In genomic region chr5:178460598-178461425, GRCh38 we compare ENCODE assay signal across 8 cellular contexts.
A peak's percentile ranks its signal among the peaks of the same experiment; 100 is the strongest.
DNase-seq lines count a peak whose midpoint lies in the region; ATAC-seq and TF ChIP-seq lines count a peak whose summit lies in the region.

No MANE protein-coding gene starts in this region.

- no peaks in the 10 kb centered on the region for H3K36me3 Mint-ChIP-seq in H9 (ENCODE audit: insufficient read depth in 1 of 3, low read depth in 3 of 3)
- no peaks in the 10 kb centered on the region for H3K36me3 Mint-ChIP-seq in activated naive CD8-positive, alpha-beta T cell treated with anti-CD3 and anti-CD28 coated beads, Interleukin-2, amount 50 U/mL, for 24 hours (ENCODE audit: low read depth)

- no peak overlapping the region for H2BK5ac ChIP-seq in H9 (ENCODE audit: insufficient read length, low read length)

- H4K8ac ChIP-seq in H9 (replicated peaks; ENCODE audit: insufficient read length, low read depth, low read length): no peak overlapping the region

- no peaks in the 10 kb centered on the region for H3K9me2 ChIP-seq in PC-9 (ENCODE audit: insufficient read depth)

- ATAC-seq in activated naive CD8-positive, alpha-beta T cell treated with anti-CD3 and anti-CD28 coated beads, Interleukin-2, amount 50 U/mL, for 24 hours: peak; percentile 71
- peak; percentile 92 to 96 for ATAC-seq in right cardiac atrium
- ATAC-seq in HG02610 (IDR thresholded peaks at IDR 0.05; ENCODE audit: unreplicated experiment): no peak
- no peak for ATAC-seq in GM18870 (IDR thresholded peaks at IDR 0.05; ENCODE audit: unreplicated experiment)

- no peak overlapping the region; the same call in 1 of the 2 replicates for H3K14ac ChIP-seq in H9 (ENCODE audit: insufficient read depth, low read length)

- no peaks in the 10 kb centered on the region for H3F3A ChIP-seq in PC-9 (ENCODE audit: insufficient read depth, low read depth)

- no peak overlapping the region for H3T11ph ChIP-seq in H9 (ENCODE audit: low read length)

- H3K23me2 ChIP-seq in H9 (ENCODE audit: insufficient read length, low read depth, low read length, poor library complexity, severe bottlenecking): no peaks in the 10 kb centered on the region

- H3K36me3 ChIP-seq in PC-9 (ENCODE audit: low read depth): no peaks in the 10 kb centered on the region

- H3K4me2 ChIP-seq in H9 (ENCODE audit: insufficient read depth, insufficient read length, low read length) (no peak overlapping the region), PC-9 (no peak overlapping the region)

- H3K56ac ChIP-seq in H9 (ENCODE audit: insufficient read length, low read depth, low read length): no peak overlapping the region

- H3K9me3 ChIP-seq in H9 (ENCODE audit: control insufficient read depth, low read depth, low read length) (no peaks in the 10 kb centered on the region), PC-9 (ENCODE audit: insufficient read depth, low read depth) (no peaks in the 10 kb centered on the region), right cardiac atrium (ENCODE audit: control insufficient read depth, low read length) (no peaks in the 10 kb centered on the region)

- H3K27me3 ChIP-seq in H9 (ENCODE audit: insufficient read depth, low read length) (no peaks in the 10 kb centered on the region), PC-9 (ENCODE audit: insufficient read depth, low read depth) (peaks cover 95% of the 10 kb centered on the region), right cardiac atrium (ENCODE audit: control insufficient read depth, insufficient read depth) (no peaks in the 10 kb centered on the region)

- no peaks in the 10 kb centered on the region for H3K79me1 ChIP-seq in H9 (ENCODE audit: insufficient read depth, low read depth, low read length, poor library complexity, severe bottlenecking)

- H3K9ac ChIP-seq in H9 (ENCODE audit: extremely low read depth, insufficient read length, low read length): no peak overlapping the region

- H3K4me3 Mint-ChIP-seq in H9: no peak overlapping the region; a peak in 1 of 5 replicates
- no peak overlapping the region for H3K4me3 Mint-ChIP-seq in activated naive CD8-positive, alpha-beta T cell treated with anti-CD3 and anti-CD28 coated beads, Interleukin-2, amount 50 U/mL, for 24 hours

- H3K27me3 Mint-ChIP-seq in H9 (ENCODE audit: low read depth): peaks cover 3% of the 10 kb centered on the region; the same call in 1 of the 2 replicates
- peaks cover 3% of the 10 kb centered on the region for H3K27me3 Mint-ChIP-seq in activated naive CD8-positive, alpha-beta T cell treated with anti-CD3 and anti-CD28 coated beads, Interleukin-2, amount 50 U/mL, for 24 hours

- no peak overlapping the region for H3K27ac ChIP-seq in H9 (ENCODE audit: insufficient read length, low read depth, low read length)
- H3K27ac ChIP-seq in PC-9: no peak overlapping the region
- H3K27ac ChIP-seq in right cardiac atrium (ENCODE audit: low read length): peak overlapping the region; percentile 46

- no TSS peak for BruUV-seq in PC-9 (replicated peaks; lab: Mats Ljungman, UMichigan)

- no peak overlapping the region for H2AFZ ChIP-seq in H9 (ENCODE audit: low read length)
- H2AFZ ChIP-seq in PC-9: no peak overlapping the region

- no peak overlapping the region for H2BK20ac ChIP-seq in H9 (ENCODE audit: low read depth, low read length, poor library complexity, severe bottlenecking)

- H4K91ac ChIP-seq in H9 (ENCODE audit: insufficient read length, low read depth, low read length): no peak overlapping the region

- H2BK120ac ChIP-seq in H9 (ENCODE audit: low read depth, low read length, poor library complexity, severe bottlenecking): no peak overlapping the region

- intact Hi-C loops in PC-9 (cut with micrococcal nuclease; ENCODE audit: unreplicated experiment) (no loop called here), right cardiac atrium (cut with DNase I) (loop anchor here in 3 of 4 donors (5.0 to 10.0 kb wide), 3 partner anchors 71 to 86 kb away; no protein-coding TSS in a partner anchor)

- CTCF ChIA-PET in PC-9 (lab: Charles Lee): no interaction called here

- H3K4me1 ChIP-seq in H9 (ENCODE audit: insufficient read depth, low read length) (peaks cover 5% of the 10 kb centered on the region; the same call in 1 of the 2 replicates), PC-9 (replicated peaks; ENCODE audit: insufficient read depth) (no peaks in the 10 kb centered on the region), right cardiac atrium (ENCODE audit: control insufficient read depth, insufficient read depth, low read length) (peaks cover 2% of the 10 kb centered on the region)

- H3K9me3 Mint-ChIP-seq in H9: no peaks in the 10 kb centered on the region
- H3K9me3 Mint-ChIP-seq in activated naive CD8-positive, alpha-beta T cell treated with anti-CD3 and anti-CD28 coated beads, Interleukin-2, amount 50 U/mL, for 24 hours: no peaks in the 10 kb centered on the region

- no peak overlapping the region for H2BK15ac ChIP-seq in H9 (ENCODE audit: low read depth, low read length)

- H3K79me2 ChIP-seq in H9 (ENCODE audit: insufficient read depth, low read length) (0 out of 2 replicates have a peak, but pooled peaks cover 1% of the 10 kb centered on the region), PC-9 (ENCODE audit: low read depth) (no peaks in the 10 kb centered on the region)

- H3K4me1 Mint-ChIP-seq in H9: peaks cover 28 to 37% of the 10 kb centered on the region in 2 experiments
- H3K4me1 Mint-ChIP-seq in activated naive CD8-positive, alpha-beta T cell treated with anti-CD3 and anti-CD28 coated beads, Interleukin-2, amount 50 U/mL, for 24 hours: no peaks in the 10 kb centered on the region

- H3K4me3 ChIP-seq in PC-9 (no peak overlapping the region), right cardiac atrium (ENCODE audit: low read length) (no peak overlapping the region)

- no peak overlapping the region for H4K5ac ChIP-seq in H9 (ENCODE audit: insufficient read length, low read depth, low read length)

- H3K27ac Mint-ChIP-seq in H9: no peak overlapping the region; a peak in 1 of 7 replicates
- no peak overlapping the region for H3K27ac Mint-ChIP-seq in activated naive CD8-positive, alpha-beta T cell treated with anti-CD3 and anti-CD28 coated beads, Interleukin-2, amount 50 U/mL, for 24 hours

- no peak overlapping the region for H3K18ac ChIP-seq in H9 (ENCODE audit: insufficient read length, low read depth, low read length)

- DNase-seq in ELR (ENCODE audit: low read depth) (peak; percentile 33), H9 (peak; percentile 93), PC-9 (peak in 1 of 2 experiments; percentile 55), right cardiac atrium (peak; percentile 78 to 94 (median 94)), retina (peak; percentile 85)
- DNase-seq in activated naive CD8-positive, alpha-beta T cell treated with anti-CD3 and anti-CD28 coated beads, Interleukin-2, amount 50 U/mL, for 24 hours: peak; percentile 66

- no CpG with 5 or more reads among the region's 14 CpGs for WGBS in H9 (ENCODE audit: extremely low coverage, insufficient read length, low lambda C conversion rate)
- 22% methylated on average over 14 of the region's 14 CpGs for WGBS in right cardiac atrium

- no peak overlapping the region for H2BK12ac ChIP-seq in H9 (ENCODE audit: insufficient read length, low read depth, low read length)

- H3K4ac ChIP-seq in H9 (ENCODE audit: low read depth, low read length): no peak overlapping the region

- H3K23ac ChIP-seq in H9 (ENCODE audit: insufficient read length, low read depth, low read length): no peak overlapping the region

- H4K20me1 ChIP-seq in H9 (ENCODE audit: control insufficient read depth, insufficient read depth, insufficient read length): no peaks in the 10 kb centered on the region
- H4K20me1 ChIP-seq in PC-9 (ENCODE audit: insufficient read depth): no peaks in the 10 kb centered on the region

- POLR2A ChIA-PET in PC-9 (lab: Charles Lee; ENCODE audit: unreplicated experiment): no interaction called here

- no peak overlapping the region for H2AK5ac ChIP-seq in H9 (ENCODE audit: insufficient read length, low read length)

- peak; percentile 92 for TF ChIP-seq CTCF in H9 (conservative IDR thresholded peaks at IDR 0.05)
- peak; percentile 73 for TF ChIP-seq CTCF in PC-9 (conservative IDR thresholded peaks at IDR 0.05)

Comparison
In these comparisons a context has a peak if more than half of its experiments do, and no peak if none do; other contexts are left out.
1. ATAC-seq: peak in activated naive CD8-positive, alpha-beta T cell treated with anti-CD3 and anti-CD28 coated beads, Interleukin-2, amount 50 U/mL, for 24 hours (single experiment) and right cardiac atrium (2 of 2); none in HG02610 (single experiment) and GM18870 (single experiment).